ENCODE assay signal across 1 cellular context in genomic region chr6:157516319-157517026, GRCh38.
TF ChIP-seq lines count a peak whose summit lies in the region.

No MANE protein-coding gene starts in this region.

TF ChIP-seq in K562, 482 proteins besides CTCF, POLR2A, EP300 and RAD21 (continued from another document and continues in another):
- TF ChIP-seq, protein P1, sequence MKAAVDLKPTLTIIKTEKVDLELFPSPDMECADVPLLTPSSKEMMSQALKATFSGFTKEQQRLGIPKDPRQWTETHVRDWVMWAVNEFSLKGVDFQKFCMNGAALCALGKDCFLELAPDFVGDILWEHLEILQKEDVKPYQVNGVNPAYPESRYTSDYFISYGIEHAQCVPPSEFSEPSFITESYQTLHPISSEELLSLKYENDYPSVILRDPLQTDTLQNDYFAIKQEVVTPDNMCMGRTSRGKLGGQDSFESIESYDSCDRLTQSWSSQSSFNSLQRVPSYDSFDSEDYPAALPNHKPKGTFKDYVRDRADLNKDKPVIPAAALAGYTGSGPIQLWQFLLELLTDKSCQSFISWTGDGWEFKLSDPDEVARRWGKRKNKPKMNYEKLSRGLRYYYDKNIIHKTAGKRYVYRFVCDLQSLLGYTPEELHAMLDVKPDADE (conservative IDR thresholded peaks at IDR 0.05; ENCODE audit: control insufficient read depth, low read depth, low read length) = no peak
- no peak for TF ChIP-seq TAF9B (IDR thresholded peaks at IDR 0.05; ENCODE audit: partially characterized antibody)
- TF ChIP-seq CXXC5 (CRISPR knock-in tag; IDR thresholded peaks at IDR 0.05) = peak; percentile 17; the same call in 1 of the 2 replicates
- TF ChIP-seq MYNN (IDR thresholded peaks at IDR 0.05) = no peak
- no peak for TF ChIP-seq MYNN (CRISPR knock-in tag; IDR thresholded peaks at IDR 0.05)
- TF ChIP-seq CCNT2 (IDR thresholded peaks at IDR 0.05; ENCODE audit: borderline replicate concordance, extremely low read depth, insufficient read length, low read depth, low read length) = no peak
- TF ChIP-seq GABPB1 (CRISPR knock-in tag; IDR thresholded peaks at IDR 0.05) = no peak
- TF ChIP-seq HDAC1 (IDR thresholded peaks at IDR 0.05) = no peak
- peak; percentile 12; the same call in 1 of the 2 replicates for TF ChIP-seq SMARCA4 (IDR thresholded peaks at IDR 0.05)
- no peak for TF ChIP-seq SRSF7 (optimal IDR thresholded peaks at IDR 0.05; ENCODE audit: low read depth, low read length)
- TF ChIP-seq ZFX (CRISPR knock-in tag; IDR thresholded peaks at IDR 0.05) = no peak
- TF ChIP-seq ATF1 (CRISPR knock-in tag; IDR thresholded peaks at IDR 0.05) = no peak
- TF ChIP-seq ATF1 (tag; IDR thresholded peaks at IDR 0.05) = no peak
- TF ChIP-seq ZNF311 (CRISPR knock-in tag; IDR thresholded peaks at IDR 0.05) = no peak
- no peak for TF ChIP-seq SRF (CRISPR knock-in tag; IDR thresholded peaks at IDR 0.05)
- no peak for TF ChIP-seq KDM1A (IDR thresholded peaks at IDR 0.05)
- no peak for TF ChIP-seq ZC3H4 (CRISPR knock-in tag; IDR thresholded peaks at IDR 0.05; ENCODE audit: borderline replicate concordance)
- TF ChIP-seq, protein P2, sequence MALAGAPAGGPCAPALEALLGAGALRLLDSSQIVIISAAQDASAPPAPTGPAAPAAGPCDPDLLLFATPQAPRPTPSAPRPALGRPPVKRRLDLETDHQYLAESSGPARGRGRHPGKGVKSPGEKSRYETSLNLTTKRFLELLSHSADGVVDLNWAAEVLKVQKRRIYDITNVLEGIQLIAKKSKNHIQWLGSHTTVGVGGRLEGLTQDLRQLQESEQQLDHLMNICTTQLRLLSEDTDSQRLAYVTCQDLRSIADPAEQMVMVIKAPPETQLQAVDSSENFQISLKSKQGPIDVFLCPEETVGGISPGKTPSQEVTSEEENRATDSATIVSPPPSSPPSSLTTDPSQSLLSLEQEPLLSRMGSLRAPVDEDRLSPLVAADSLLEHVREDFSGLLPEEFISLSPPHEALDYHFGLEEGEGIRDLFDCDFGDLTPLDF (CRISPR knock-in tag; IDR thresholded peaks at IDR 0.05) = no peak
- no peak for TF ChIP-seq RNF219 (CRISPR knock-in tag; IDR thresholded peaks at IDR 0.05)
- TF ChIP-seq DMBX1 (CRISPR knock-in tag; IDR thresholded peaks at IDR 0.05; ENCODE audit: borderline replicate concordance) = peak; percentile 37; the same call in 1 of the 2 replicates
- TF ChIP-seq RCOR1 (IDR thresholded peaks at IDR 0.05; ENCODE audit: borderline replicate concordance in 1 of 2, low read depth in 2 of 2, low read length in 2 of 2) = no peak
- TF ChIP-seq, protein P3, sequence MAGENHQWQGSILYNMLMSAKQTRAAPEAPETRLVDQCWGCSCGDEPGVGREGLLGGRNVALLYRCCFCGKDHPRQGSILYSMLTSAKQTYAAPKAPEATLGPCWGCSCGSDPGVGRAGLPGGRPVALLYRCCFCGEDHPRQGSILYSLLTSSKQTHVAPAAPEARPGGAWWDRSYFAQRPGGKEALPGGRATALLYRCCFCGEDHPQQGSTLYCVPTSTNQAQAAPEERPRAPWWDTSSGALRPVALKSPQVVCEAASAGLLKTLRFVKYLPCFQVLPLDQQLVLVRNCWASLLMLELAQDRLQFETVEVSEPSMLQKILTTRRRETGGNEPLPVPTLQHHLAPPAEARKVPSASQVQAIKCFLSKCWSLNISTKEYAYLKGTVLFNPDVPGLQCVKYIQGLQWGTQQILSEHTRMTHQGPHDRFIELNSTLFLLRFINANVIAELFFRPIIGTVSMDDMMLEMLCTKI (IDR thresholded peaks at IDR 0.05; ENCODE audit: partially characterized antibody) = no peak
- no peak for TF ChIP-seq ZNF408 (CRISPR knock-in tag; IDR thresholded peaks at IDR 0.05; ENCODE audit: low read depth)
- TF ChIP-seq SMAD4 (CRISPR knock-in tag; conservative IDR thresholded peaks at IDR 0.05) = no peak
- TF ChIP-seq RFX5 (IDR thresholded peaks at IDR 0.05; ENCODE audit: low read depth, low read length) = no peak
- TF ChIP-seq, protein P4, sequence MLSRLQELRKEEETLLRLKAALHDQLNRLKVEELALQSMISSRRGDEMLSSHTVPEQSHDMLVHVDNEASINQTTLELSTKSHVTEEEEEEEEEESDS (CRISPR knock-in tag; IDR thresholded peaks at IDR 0.05) = no peak
- no peak for TF ChIP-seq ARID1B (IDR thresholded peaks at IDR 0.05)
- no peak for TF ChIP-seq EP400 (IDR thresholded peaks at IDR 0.05)
- 0 out of 2 replicates have a peak, but pooled peaks have one; percentile 6 for TF ChIP-seq MECOM (CRISPR knock-in tag; IDR thresholded peaks at IDR 0.05)
- TF ChIP-seq, protein P5, sequence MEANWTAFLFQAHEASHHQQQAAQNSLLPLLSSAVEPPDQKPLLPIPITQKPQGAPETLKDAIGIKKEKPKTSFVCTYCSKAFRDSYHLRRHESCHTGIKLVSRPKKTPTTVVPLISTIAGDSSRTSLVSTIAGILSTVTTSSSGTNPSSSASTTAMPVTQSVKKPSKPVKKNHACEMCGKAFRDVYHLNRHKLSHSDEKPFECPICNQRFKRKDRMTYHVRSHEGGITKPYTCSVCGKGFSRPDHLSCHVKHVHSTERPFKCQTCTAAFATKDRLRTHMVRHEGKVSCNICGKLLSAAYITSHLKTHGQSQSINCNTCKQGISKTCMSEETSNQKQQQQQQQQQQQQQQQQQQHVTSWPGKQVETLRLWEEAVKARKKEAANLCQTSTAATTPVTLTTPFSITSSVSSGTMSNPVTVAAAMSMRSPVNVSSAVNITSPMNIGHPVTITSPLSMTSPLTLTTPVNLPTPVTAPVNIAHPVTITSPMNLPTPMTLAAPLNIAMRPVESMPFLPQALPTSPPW (CRISPR knock-in tag; IDR thresholded peaks at IDR 0.05) = no peak
- TF ChIP-seq PML (IDR thresholded peaks at IDR 0.05; ENCODE audit: low read length) = no peak
- TF ChIP-seq FOXP1 (CRISPR knock-in tag; IDR thresholded peaks at IDR 0.05) = 0 out of 2 replicates have a peak, but pooled peaks have one; percentile 60
- TF ChIP-seq NFIC (IDR thresholded peaks at IDR 0.05) = no peak
- no peak for TF ChIP-seq SMARCC2 (IDR thresholded peaks at IDR 0.05; ENCODE audit: low read depth)
- TF ChIP-seq CBFB (CRISPR knock-in tag; IDR thresholded peaks at IDR 0.05) = no peak
- TF ChIP-seq FOXJ3 (CRISPR knock-in tag; IDR thresholded peaks at IDR 0.05) = no peak
- no peak for TF ChIP-seq PHF21A (IDR thresholded peaks at IDR 0.05; ENCODE audit: borderline replicate concordance, low read depth)
- TF ChIP-seq EZH2 (IDR thresholded peaks at IDR 0.05; ENCODE audit: borderline replicate concordance, low read depth, low read length) = no peak
- no peak for TF ChIP-seq ZFP1 (CRISPR knock-in tag; IDR thresholded peaks at IDR 0.05)
- no peak for TF ChIP-seq EWSR1 (IDR thresholded peaks at IDR 0.05; ENCODE audit: borderline replicate concordance, low read depth, partially characterized antibody)
- no peak for TF ChIP-seq CREB3L1 (IDR thresholded peaks at IDR 0.05; ENCODE audit: borderline replicate concordance, low read depth)
- no peak for TF ChIP-seq POLR2G (IDR thresholded peaks at IDR 0.05; ENCODE audit: low read depth, low read length)
- no peak for TF ChIP-seq HDAC6 (IDR thresholded peaks at IDR 0.05; ENCODE audit: low read depth, low read length)
- no peak for TF ChIP-seq TGIF2 (CRISPR knock-in tag; IDR thresholded peaks at IDR 0.05)
- no peak for TF ChIP-seq STAT6 (CRISPR knock-in tag; IDR thresholded peaks at IDR 0.05)
- no peak for TF ChIP-seq HSF4 (CRISPR knock-in tag; IDR thresholded peaks at IDR 0.05; ENCODE audit: borderline replicate concordance)
- TF ChIP-seq, protein P6, sequence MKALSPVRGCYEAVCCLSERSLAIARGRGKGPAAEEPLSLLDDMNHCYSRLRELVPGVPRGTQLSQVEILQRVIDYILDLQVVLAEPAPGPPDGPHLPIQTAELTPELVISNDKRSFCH (CRISPR knock-in tag; IDR thresholded peaks at IDR 0.05) = no peak
- TF ChIP-seq, protein P6 (tag; IDR thresholded peaks at IDR 0.05) = 0 out of 2 replicates have a peak, but pooled peaks have one; percentile 20
- no peak for TF ChIP-seq STAG1 (CRISPR knock-in tag; IDR thresholded peaks at IDR 0.05; ENCODE audit: borderline replicate concordance)
- no peak for TF ChIP-seq SIX5 (IDR thresholded peaks at IDR 0.05; ENCODE audit: borderline replicate concordance in 1 of 2, insufficient read depth in 1 of 2, low read depth in 1 of 2, low read length in 2 of 2)
- TF ChIP-seq KHSRP (IDR thresholded peaks at IDR 0.05) = no peak
- no peak for TF ChIP-seq ZNF444 (CRISPR knock-in tag; IDR thresholded peaks at IDR 0.05)
- TF ChIP-seq ZNF134 (CRISPR knock-in tag; conservative IDR thresholded peaks at IDR 0.05) = no peak
- no peak for TF ChIP-seq ZNF512 (tag; IDR thresholded peaks at IDR 0.05)
- TF ChIP-seq ZBTB43 (CRISPR knock-in tag; IDR thresholded peaks at IDR 0.05) = no peak
- peak; percentile 68; the same call in 1 of the 2 replicates for TF ChIP-seq PKNOX1 (IDR thresholded peaks at IDR 0.05)
- TF ChIP-seq ZNF253 (CRISPR knock-in tag; conservative IDR thresholded peaks at IDR 0.05) = no peak
